18 cellular contexts compared by ENCODE assay signal in the genomic region with DNA sequence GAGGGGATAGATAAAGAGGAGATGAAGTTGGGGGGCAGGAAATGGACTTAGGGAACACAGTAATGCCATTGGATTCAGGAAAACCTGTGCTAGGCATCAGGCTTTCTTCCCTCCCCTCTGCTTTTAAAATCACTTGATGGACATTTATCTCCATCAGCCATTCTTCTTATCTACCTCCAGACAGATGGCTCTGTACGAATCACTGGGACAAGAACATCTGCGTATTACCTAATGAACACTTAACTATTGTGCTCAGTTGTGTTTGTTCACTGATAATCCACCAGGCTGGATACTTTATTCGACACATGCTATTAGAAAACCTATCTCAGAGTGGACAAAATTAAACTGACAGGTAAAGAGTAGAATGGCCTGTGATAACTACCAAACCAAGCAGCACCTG. TPM values are rescaled to one million over a fixed set of nuclear protein-coding genes. Genes with fewer than 3 reads are reported as not detected.
DNase-seq lines count a peak whose midpoint lies in the region; ATAC-seq, FAIRE-seq and TF ChIP-seq lines count a peak whose summit lies in the region.
"Had no signal": no experiment of that assay in that cellular context is flagged by ENCODE, and none has a peak within 500 bp of the region (broad histone marks: within the 10 kb centered on the region; RNA-seq: fewer than 3 reads in every experiment).

No MANE protein-coding gene starts in this region.

- H3K4me1 Mint-ChIP-seq in glutamatergic neuron (ENCODE audit: low read depth, unreplicated experiment), result no peaks in the 10 kb centered on the region
- H3K4me1 Mint-ChIP-seq: CD14-positive monocyte had no signal

- no peak overlapping the region for H3K4me3 Mint-ChIP-seq in glutamatergic neuron (ENCODE audit: unreplicated experiment)
- H3K4me3 Mint-ChIP-seq: CD14-positive monocyte had no signal

- no peak overlapping the region for H3K4me3 ChIP-seq in right atrium auricular region
- H3K4me3 ChIP-seq: MG63, PC-9, SK-N-MC had no signal

- DNase-seq in D721Med (ENCODE audit: insufficient read length, low spot score), result peak; percentile 23
- peak; percentile 91 for DNase-seq in NCI-H146 treated with DMSO at 0.1 percent for 48 hours (lab: John Stamatoyannopoulos, UW; ENCODE audit: unreplicated experiment)
- DNase-seq in NCI-H82 (lab: John Stamatoyannopoulos, UW), result peak; percentile 96
- DNase-seq in glutamatergic neuron, result no peak
- no peak for DNase-seq in cerebellar nuclear complex (lab: John Stamatoyannopoulos, UW)
- DNase-seq in right atrium auricular region (ENCODE audit: low spot score), result no peak
- no peak for DNase-seq in posterior vena cava (ENCODE audit: low spot score)
- DNase-seq: DMS53, Karpas-422, MG63, NCI-H1105, NCI-H2029 treated with DMSO at 0.1 percent for 48 hours, NCI-H226, PC-9, T-helper 1 cell had no signal

- ATAC-seq in HG03196 (IDR thresholded peaks at IDR 0.05; ENCODE audit: unreplicated experiment), result no peak

- H3K36me3 ChIP-seq in right atrium auricular region, result peaks cover 73% of the 10 kb centered on the region

- H3K9me3 Mint-ChIP-seq in glutamatergic neuron (ENCODE audit: unreplicated experiment), result no peaks in the 10 kb centered on the region
- H3K9me3 Mint-ChIP-seq: CD14-positive monocyte had no signal

- H3K36me3 Mint-ChIP-seq in glutamatergic neuron (ENCODE audit: unreplicated experiment), result peaks cover 4% of the 10 kb centered on the region

- no peaks in the 10 kb centered on the region for H3K9me3 ChIP-seq in right atrium auricular region
- H3K9me3 ChIP-seq: MG63 had no signal

- peaks cover 2% of the 10 kb centered on the region for H3K27me3 Mint-ChIP-seq in glutamatergic neuron (ENCODE audit: unreplicated experiment)

- intact Hi-C loops in posterior vena cava (cut with DNase I), result no loop called here

- no peak for TF ChIP-seq CTCF in D721Med (IDR thresholded peaks at IDR 0.05; ENCODE audit: insufficient read depth, missing control alignments)
- no peak for TF ChIP-seq CTCF in glutamatergic neuron (IDR thresholded peaks at IDR 0.05; ENCODE audit: partially characterized antibody, unreplicated experiment)
- TF ChIP-seq CTCF in right atrium auricular region (IDR thresholded peaks at IDR 0.05), result no peak

- H3K27ac Mint-ChIP-seq in glutamatergic neuron (ENCODE audit: unreplicated experiment), result peak overlapping the region; percentile 43
- H3K27ac Mint-ChIP-seq: CD14-positive monocyte had no signal

- H3K27ac ChIP-seq in right atrium auricular region, result no peak overlapping the region
- H3K27ac ChIP-seq: PC-9, SK-N-MC had no signal

- H3K4me1 ChIP-seq in right atrium auricular region, result no peaks in the 10 kb centered on the region

- FAIRE-seq in D721Med (lab: Jason Lieb, UNC), result peak; percentile 92

- no peaks in the 10 kb centered on the region for H3K27me3 ChIP-seq in right atrium auricular region
- H3K27me3 ChIP-seq: MG63 had no signal

RNA-seq across cellular contexts. Expression of a gene that starts 40.0 kb away (rescaled TPM):
- total RNA-seq in glutamatergic neuron (ENCODE audit: unreplicated experiment) (60.4 TPM), right atrium auricular region (10 to 100 TPM; 19.6 to 21.8 TPM), posterior vena cava (10 to 100 TPM; 29.8 to 38.1 TPM)

Comparison
In these comparisons a context has a peak if more than half of its experiments do, and no peak if none do; other contexts are left out.
1. DNase-seq: peak in D721Med (single experiment), NCI-H146 treated with DMSO at 0.1 percent for 48 hours (single experiment) and NCI-H82 (single experiment); none in glutamatergic neuron (single experiment), cerebellar nuclear complex (0 of 2), right atrium auricular region (single experiment) and posterior vena cava (single experiment).